Comparison of ENCODE assay signal across 6 cellular contexts in genomic region chr17:7323731-7324437, GRCh38. TPM values are rescaled to one million over a fixed set of nuclear protein-coding genes. Genes with fewer than 3 reads are reported as not detected.
DNase-seq lines count a peak whose midpoint lies in the region; ATAC-seq, FAIRE-seq and TF ChIP-seq lines count a peak whose summit lies in the region.

No MANE protein-coding gene starts in this region.

- no peaks in the 10 kb centered on the region for H3K9me2 ChIP-seq in Karpas-422 (replicated peaks; ENCODE audit: insufficient read depth, low read length)

- FAIRE-seq in urothelium cell line (lab: Jason Lieb, UNC) = no peak

- peaks cover 23% of the 10 kb centered on the region for H3K79me2 ChIP-seq in Karpas-422 (ENCODE audit: low read length)

- H3K36me3 ChIP-seq in Karpas-422 (ENCODE audit: insufficient read depth, low read length) (peaks cover 20% of the 10 kb centered on the region), liver (ENCODE audit: control insufficient read depth in 4 of 4, insufficient read depth in 3 of 4, low read depth in 1 of 4, low read length in 3 of 4) (peaks cover 8 to 60% (median 25%) of the 10 kb centered on the region in 4 donors)

- no peak overlapping the region for H3K4me2 ChIP-seq in Karpas-422 (ENCODE audit: low read depth, low read length, poor library complexity, severe bottlenecking)

- no peaks in the 10 kb centered on the region for H3K27me3 ChIP-seq in Karpas-422 (ENCODE audit: low read length)
- H3K27me3 ChIP-seq in liver (ENCODE audit: control insufficient read depth in 4 of 4, insufficient read depth in 4 of 4, low read length in 3 of 4) = no peaks in the 10 kb centered on the region

- WGBS in liver = 76% methylated on average over 39 of the region's 39 CpGs

- H3K27ac ChIP-seq in Karpas-422 (ENCODE audit: low read length) (no peak overlapping the region), liver (ENCODE audit: low read depth in 1 of 2, low read length in 2 of 2) (no peak overlapping the region)

- H4K20me1 ChIP-seq in Karpas-422 (ENCODE audit: insufficient read depth, low read depth, low read length) = no peaks in the 10 kb centered on the region

- H3K4me1 ChIP-seq in Karpas-422 (ENCODE audit: low read length) (peaks cover 11% of the 10 kb centered on the region), liver (ENCODE audit: control insufficient read depth in 4 of 4, insufficient read depth in 4 of 4, low read length in 3 of 4) (peaks cover 7 to 14% (median 10%) of the 10 kb centered on the region in 4 donors)

- H3K9ac ChIP-seq in Karpas-422 (ENCODE audit: low read length) (no peak overlapping the region; the same call in 1 of the 2 replicates), liver (ENCODE audit: low read depth in 1 of 2, low read length in 2 of 2) (no peak overlapping the region)

- ATAC-seq in HG02759 (IDR thresholded peaks at IDR 0.05; ENCODE audit: unreplicated experiment) = no peak

- no peak overlapping the region for H2AFZ ChIP-seq in Karpas-422 (ENCODE audit: low read length)

- H3K4me3 ChIP-seq in Karpas-422 (ENCODE audit: low read length) (no peak overlapping the region), liver (ENCODE audit: low read depth in 1 of 3, low read length in 3 of 3) (no peak overlapping the region)

- H3K9me3 ChIP-seq in Karpas-422 (ENCODE audit: low read length) (no peaks in the 10 kb centered on the region), liver (ENCODE audit: control insufficient read depth in 4 of 4, low read length in 3 of 4) (no peaks in the 10 kb centered on the region)

- DNase-seq in Karpas-422 (peak; percentile 73), urothelium cell line (ENCODE audit: low spot score) (peak; percentile 47), NCI-H2081 (lab: John Stamatoyannopoulos, UW) (no peak)
- DNase-seq in activated T-helper 9 cell treated with anti-CD3 and anti-CD28 coated beads, Interleukin-2, amount 50 U/mL, for 16 hours (ENCODE audit: low read depth) = peak; percentile 58

- TF ChIP-seq RAD21 in liver (IDR thresholded peaks at IDR 0.05) = no peak

- TF ChIP-seq CTCF in liver (IDR thresholded peaks at IDR 0.05; ENCODE audit: low read depth, low read length, missing input control) = peak; percentile 55

TF ChIP-seq in liver, 16 proteins besides CTCF, POLR2A, EP300 and RAD21:
- TF ChIP-seq HNF4G (IDR thresholded peaks at IDR 0.05) = no peak
- no peak for TF ChIP-seq FOXA1 (IDR thresholded peaks at IDR 0.05)
- no peak for TF ChIP-seq SP1 (IDR thresholded peaks at IDR 0.05)
- TF ChIP-seq, protein P1, sequence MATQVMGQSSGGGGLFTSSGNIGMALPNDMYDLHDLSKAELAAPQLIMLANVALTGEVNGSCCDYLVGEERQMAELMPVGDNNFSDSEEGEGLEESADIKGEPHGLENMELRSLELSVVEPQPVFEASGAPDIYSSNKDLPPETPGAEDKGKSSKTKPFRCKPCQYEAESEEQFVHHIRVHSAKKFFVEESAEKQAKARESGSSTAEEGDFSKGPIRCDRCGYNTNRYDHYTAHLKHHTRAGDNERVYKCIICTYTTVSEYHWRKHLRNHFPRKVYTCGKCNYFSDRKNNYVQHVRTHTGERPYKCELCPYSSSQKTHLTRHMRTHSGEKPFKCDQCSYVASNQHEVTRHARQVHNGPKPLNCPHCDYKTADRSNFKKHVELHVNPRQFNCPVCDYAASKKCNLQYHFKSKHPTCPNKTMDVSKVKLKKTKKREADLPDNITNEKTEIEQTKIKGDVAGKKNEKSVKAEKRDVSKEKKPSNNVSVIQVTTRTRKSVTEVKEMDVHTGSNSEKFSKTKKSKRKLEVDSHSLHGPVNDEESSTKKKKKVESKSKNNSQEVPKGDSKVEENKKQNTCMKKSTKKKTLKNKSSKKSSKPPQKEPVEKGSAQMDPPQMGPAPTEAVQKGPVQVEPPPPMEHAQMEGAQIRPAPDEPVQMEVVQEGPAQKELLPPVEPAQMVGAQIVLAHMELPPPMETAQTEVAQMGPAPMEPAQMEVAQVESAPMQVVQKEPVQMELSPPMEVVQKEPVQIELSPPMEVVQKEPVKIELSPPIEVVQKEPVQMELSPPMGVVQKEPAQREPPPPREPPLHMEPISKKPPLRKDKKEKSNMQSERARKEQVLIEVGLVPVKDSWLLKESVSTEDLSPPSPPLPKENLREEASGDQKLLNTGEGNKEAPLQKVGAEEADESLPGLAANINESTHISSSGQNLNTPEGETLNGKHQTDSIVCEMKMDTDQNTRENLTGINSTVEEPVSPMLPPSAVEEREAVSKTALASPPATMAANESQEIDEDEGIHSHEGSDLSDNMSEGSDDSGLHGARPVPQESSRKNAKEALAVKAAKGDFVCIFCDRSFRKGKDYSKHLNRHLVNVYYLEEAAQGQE (IDR thresholded peaks at IDR 0.05) = no peak
- TF ChIP-seq, protein P2, sequence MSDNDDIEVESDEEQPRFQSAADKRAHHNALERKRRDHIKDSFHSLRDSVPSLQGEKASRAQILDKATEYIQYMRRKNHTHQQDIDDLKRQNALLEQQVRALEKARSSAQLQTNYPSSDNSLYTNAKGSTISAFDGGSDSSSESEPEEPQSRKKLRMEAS (IDR thresholded peaks at IDR 0.05) = no peak
- TF ChIP-seq TAF1 (conservative IDR thresholded peaks at IDR 0.05) = no peak
- TF ChIP-seq JUND (IDR thresholded peaks at IDR 0.05) = no peak
- no peak for TF ChIP-seq RXRA (IDR thresholded peaks at IDR 0.05)
- no peak for TF ChIP-seq NR2F2 (IDR thresholded peaks at IDR 0.05)
- TF ChIP-seq HNF4A (conservative IDR thresholded peaks at IDR 0.05) = no peak
- TF ChIP-seq, protein P3, sequence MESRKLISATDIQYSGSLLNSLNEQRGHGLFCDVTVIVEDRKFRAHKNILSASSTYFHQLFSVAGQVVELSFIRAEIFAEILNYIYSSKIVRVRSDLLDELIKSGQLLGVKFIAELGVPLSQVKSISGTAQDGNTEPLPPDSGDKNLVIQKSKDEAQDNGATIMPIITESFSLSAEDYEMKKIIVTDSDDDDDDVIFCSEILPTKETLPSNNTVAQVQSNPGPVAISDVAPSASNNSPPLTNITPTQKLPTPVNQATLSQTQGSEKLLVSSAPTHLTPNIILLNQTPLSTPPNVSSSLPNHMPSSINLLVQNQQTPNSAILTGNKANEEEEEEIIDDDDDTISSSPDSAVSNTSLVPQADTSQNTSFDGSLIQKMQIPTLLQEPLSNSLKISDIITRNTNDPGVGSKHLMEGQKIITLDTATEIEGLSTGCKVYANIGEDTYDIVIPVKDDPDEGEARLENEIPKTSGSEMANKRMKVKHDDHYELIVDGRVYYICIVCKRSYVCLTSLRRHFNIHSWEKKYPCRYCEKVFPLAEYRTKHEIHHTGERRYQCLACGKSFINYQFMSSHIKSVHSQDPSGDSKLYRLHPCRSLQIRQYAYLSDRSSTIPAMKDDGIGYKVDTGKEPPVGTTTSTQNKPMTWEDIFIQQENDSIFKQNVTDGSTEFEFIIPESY (IDR thresholded peaks at IDR 0.05) = no peak
- no peak for TF ChIP-seq GABPA (IDR thresholded peaks at IDR 0.05 in 1 of 2, conservative IDR thresholded peaks at IDR 0.05 in 1 of 2)
- no peak for TF ChIP-seq FOXA2 (IDR thresholded peaks at IDR 0.05)
- TF ChIP-seq EGR1 (IDR thresholded peaks at IDR 0.05; ENCODE audit: low read depth in 2 of 2) = no peak
- TF ChIP-seq YY1 (IDR thresholded peaks at IDR 0.05) = no peak

RNA-seq across cellular contexts. Expression of gene NEURL4, which starts 5.3 kb away (rescaled TPM):
- total RNA-seq in Karpas-422 (2014; rRNA removed; shearing (Covaris generic); ENCODE audit: low replicate concordance) = 11.1 and 21.2 TPM in 2 replicates
- total RNA-seq in liver = 10 to 100 TPM in 1 of 2 donors, 1 to 10 TPM in 1; 8.1 to 14.2 TPM
- 1 to 10 TPM in 1 of 2 donors, under 1 TPM in 1; 0.76 to 6.6 TPM for polyA plus RNA-seq in liver

RNA-seq across cellular contexts. Expression of gene GPS2, which starts 8.7 kb away (rescaled TPM):
- 36.9 and 63.1 TPM in 2 replicates for total RNA-seq in Karpas-422 (2014; rRNA removed; shearing (Covaris generic); ENCODE audit: low replicate concordance)
- total RNA-seq in liver = 10 to 100 TPM; 20.8 TPM
- 10 to 100 TPM; 24.7 to 43.1 TPM for polyA plus RNA-seq in liver

RNA-seq across cellular contexts. Expression of gene ACAP1, which starts 12.4 kb away (rescaled TPM):
- 51.0 and 85.0 TPM in 2 replicates for total RNA-seq in Karpas-422 (2014; rRNA removed; shearing (Covaris generic); ENCODE audit: low replicate concordance)
- total RNA-seq in liver = 1 to 10 TPM; 4.9 to 7.4 TPM
- polyA plus RNA-seq in liver = 1 to 10 TPM; 1.1 to 4.5 TPM

RNA-seq across cellular contexts. Expression of gene EIF5A, which starts 16.5 kb away (rescaled TPM):
- 231 and 326 TPM in 2 replicates for total RNA-seq in Karpas-422 (2014; rRNA removed; shearing (Covaris generic); ENCODE audit: low replicate concordance)
- 100 to 1,000 TPM; 179 to 206 TPM for total RNA-seq in liver
- 100 to 1,000 TPM; 399 to 506 TPM for polyA plus RNA-seq in liver

RNA-seq across cellular contexts. Expression of gene KCTD11, which starts 28.1 kb away (rescaled TPM):
- 5.1 and 6.8 TPM in 2 replicates for total RNA-seq in Karpas-422 (2014; rRNA removed; shearing (Covaris generic); ENCODE audit: low replicate concordance)
- total RNA-seq in liver = 1 to 10 TPM in 1 of 2 donors, under 1 TPM in 1; 0.89 to 2.0 TPM
- polyA plus RNA-seq in liver = 1 to 10 TPM in 1 of 2 donors, under 1 TPM in 1; 0.39 to 3.5 TPM

Comparison
In these comparisons a context has a peak if more than half of its experiments do, and no peak if none do; other contexts are left out.
1. DNase-seq: peak in Karpas-422 (single experiment), activated T-helper 9 cell treated with anti-CD3 and anti-CD28 coated beads, Interleukin-2, amount 50 U/mL, for 16 hours (single experiment) and urothelium cell line (single experiment); none in NCI-H2081 (0 of 2).